Comparison of ENCODE assay signal across 2 cellular contexts in genomic region chr16:27353853-27354252, GRCh38.
TF ChIP-seq lines count a peak whose summit lies in the region.

No MANE protein-coding gene starts in this region.

TF ChIP-seq in HepG2, 621 proteins besides CTCF, POLR2A, EP300 and RAD21:
- TF ChIP-seq KMT2B (CRISPR knock-in tag; IDR thresholded peaks at IDR 0.05), result no peak
- TF ChIP-seq NFYB (CRISPR knock-in tag; IDR thresholded peaks at IDR 0.05), result peak; percentile 43; the same call in 1 of the 2 replicates
- TF ChIP-seq NFYC (CRISPR knock-in tag; IDR thresholded peaks at IDR 0.05), result 0 out of 2 replicates have a peak, but pooled peaks have one; percentile 13

TF ChIP-seq in GM12878, 131 proteins besides CTCF, POLR2A, EP300 and RAD21:
- TF ChIP-seq IRF4 (IDR thresholded peaks at IDR 0.05; ENCODE audit: low read depth, low read length) (no peak), MXI1 (IDR thresholded peaks at IDR 0.05; ENCODE audit: low read depth, low read length) (no peak), GABPA (IDR thresholded peaks at IDR 0.05; ENCODE audit: low read depth) (no peak)
